8 cellular contexts compared by ENCODE assay signal in the genomic region with DNA sequence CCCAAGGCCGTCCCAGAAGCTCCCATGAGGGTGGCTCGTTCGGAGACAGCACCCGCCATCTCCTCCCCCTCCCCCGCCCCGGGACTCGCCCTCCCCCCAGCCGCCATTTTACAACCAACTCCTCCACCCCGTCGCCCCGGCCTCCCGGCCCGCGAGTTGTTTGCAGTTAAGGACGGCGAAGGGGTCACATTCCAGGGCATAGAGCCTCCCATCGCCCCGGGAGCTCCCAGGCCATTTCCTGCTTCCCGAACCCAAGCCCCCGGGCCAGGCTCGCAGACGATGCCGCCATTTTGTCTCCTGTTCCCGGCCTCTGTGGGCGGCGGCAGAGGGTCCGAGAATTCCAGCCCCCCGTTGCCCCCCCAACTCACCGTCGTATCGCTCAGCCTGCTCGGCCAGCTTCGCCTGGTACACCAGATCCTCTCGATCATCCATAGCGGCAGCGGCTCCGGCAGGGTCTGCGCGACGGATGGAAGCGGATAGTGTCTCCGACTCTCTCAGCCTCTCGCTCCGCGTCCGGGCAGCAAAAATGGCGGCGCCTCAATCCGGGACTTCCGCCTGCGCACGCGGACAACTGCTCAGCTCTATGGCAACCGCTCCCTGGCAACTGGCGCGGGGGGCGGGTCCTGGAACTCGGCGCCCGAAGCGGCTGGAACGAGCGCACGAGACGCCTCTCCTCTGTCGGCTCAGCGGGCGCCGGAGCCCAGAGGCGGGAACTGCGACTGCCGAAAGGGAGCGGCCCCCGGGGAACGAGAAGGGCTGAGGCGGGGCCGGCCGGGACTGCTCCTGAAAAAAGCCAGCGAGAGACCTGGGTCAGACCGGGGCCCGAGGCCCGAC. TPM values are rescaled to one million over a fixed set of nuclear protein-coding genes. Genes with fewer than 3 reads are reported as not detected.
A peak's percentile ranks its signal among the peaks of the same experiment; 100 is the strongest.
DNase-seq lines count a peak whose midpoint lies in the region; TF ChIP-seq lines count a peak whose summit lies in the region.

A gene (minus strand): TSS at position 544 of the 834 bp plus-strand sequence. CDS start 112 bp downstream, at position 432.

- no peak for TF ChIP-seq EP300 in suprapubic skin (IDR thresholded peaks at IDR 0.05)

- H3K9me3 Mint-ChIP-seq in HFFc6: no peaks in the 10 kb centered on the region

- H3K4me3 ChIP-seq in NB4 (ENCODE audit: low read depth, low read length): peak within 1 kb of the TSS; percentile 94
- H3K4me3 ChIP-seq in SK-N-MC: peak within 1 kb of the TSS; percentile 92
- H3K4me3 ChIP-seq in suprapubic skin: peak within 1 kb of the TSS; percentile 92

- peak within 1 kb of the TSS; percentile 98 for H3K9ac ChIP-seq in SK-N-MC (ENCODE audit: insufficient read length)

- H3K4me1 ChIP-seq in suprapubic skin: peaks cover 38% of the 10 kb centered on the region

- peaks cover 31% of the 10 kb centered on the region for H3K36me3 Mint-ChIP-seq in HFFc6 (ENCODE audit: low read depth)

- H3K36me3 ChIP-seq in SK-N-MC (ENCODE audit: insufficient read depth, low read length): peaks cover 40% of the 10 kb centered on the region
- no peaks in the 10 kb centered on the region for H3K36me3 ChIP-seq in suprapubic skin

- H3K27me3 ChIP-seq in suprapubic skin: no peaks in the 10 kb centered on the region

- under 1% methylated on average over 43 of the region's 82 CpGs for WGBS in suprapubic skin

- TF ChIP-seq CTCF in HFFc6 (IDR thresholded peaks at IDR 0.05) (no peak), NB4 (IDR thresholded peaks at IDR 0.05; ENCODE audit: low read depth, low read length) (no peak), suprapubic skin (IDR thresholded peaks at IDR 0.05) (no peak)

- H3K27me3 Mint-ChIP-seq in HFFc6 (ENCODE audit: insufficient read depth): peaks cover 4% of the 10 kb centered on the region

- H3K4me1 Mint-ChIP-seq in HFFc6 (ENCODE audit: low read depth): peaks cover 25% of the 10 kb centered on the region

- H3K9me3 ChIP-seq in SK-N-MC (ENCODE audit: low read depth, low read length) (no peaks in the 10 kb centered on the region), suprapubic skin (no peaks in the 10 kb centered on the region)

- peak within 1 kb of the TSS; percentile 98 for H3K27ac ChIP-seq in SK-N-MC
- H3K27ac ChIP-seq in suprapubic skin: peak within 1 kb of the TSS; percentile 98

- peak within 1 kb of the TSS; percentile 100 for H3K4me3 Mint-ChIP-seq in HFFc6

- DNase-seq in GM03348 (ENCODE audit: low spot score) (peak; percentile 97), HFFc6 (peak; percentile 95), NB4 (ENCODE audit: low read depth) (peak; percentile 93), SK-N-MC (ENCODE audit: low read depth, low spot score) (no peak), germinal center (ENCODE audit: low spot score) (peak; percentile 91), nucleus accumbens (lab: John Stamatoyannopoulos, UW) (peak; percentile 41 to 99 (median 93)), suprapubic skin (ENCODE audit: low spot score in 2 of 2) (peak; percentile 98)
- peak; percentile 98 for DNase-seq in activated naive CD4-positive, alpha-beta T cell treated with anti-CD3 and anti-CD28 coated beads, Interleukin-2, amount 50 U/mL, for 16 hours

- H3K27ac Mint-ChIP-seq in HFFc6: peak within 1 kb of the TSS; percentile 100

- TF ChIP-seq POLR2A in NB4 (IDR thresholded peaks at IDR 0.05; ENCODE audit: extremely low read depth, insufficient read length) (peak; percentile 90), suprapubic skin (IDR thresholded peaks at IDR 0.05) (peak; percentile 77 to 96)

RNA-seq across cellular contexts. Expression of the gene that starts here (rescaled TPM):
- 100 to 1,000 TPM; 713 to 967 (median 844) TPM for total RNA-seq in HFFc6 (2021; fragmentation: NEBNext Ultra II Directional; extraction: Animal tissue kit (Norgen Biotek cat#: 25700))
- total RNA-seq in suprapubic skin: 100 to 1,000 TPM; 467 to 572 (median 520) TPM
